28 cellular contexts compared by ENCODE assay signal in genomic region chr11:17138562-17138961, GRCh38.
"Had no signal": no experiment of that assay in that cellular context is flagged by ENCODE, and none has a peak within 500 bp of the region (broad histone marks: within the 10 kb centered on the region; RNA-seq: fewer than 3 reads in every experiment).

No MANE protein-coding gene starts in this region.

- H3K9ac ChIP-seq: neural progenitor cell, parathyroid adenoma had no signal

- H3K79me2 ChIP-seq: parathyroid adenoma had no signal

- H3K27ac ChIP-seq: neural progenitor cell, ovary, parathyroid adenoma, psoas muscle, skin epidermis, suprapubic skin, testis, tibial artery, transverse colon, upper lobe of right lung, uterus had no signal

- H3K9me3 ChIP-seq: ovary, psoas muscle, spleen, suprapubic skin, testis, tibial artery, transverse colon, upper lobe of right lung, uterus had no signal

- H3K36me3 ChIP-seq: ovary, uterus had no signal

- H3K27me3 ChIP-seq: neural progenitor cell, ovary, spleen, suprapubic skin, testis, tibial artery, transverse colon, upper lobe of right lung, uterus had no signal

- H3K4me1 ChIP-seq: parathyroid adenoma, psoas muscle, suprapubic skin, testis, tibial artery, upper lobe of right lung, uterus had no signal

- H3K4me3 ChIP-seq: neural progenitor cell, ovary, psoas muscle, skin epidermis, smooth muscle cell, spleen, suprapubic skin, testis, tibial artery, transverse colon, upper lobe of right lung, uterus had no signal

- DNase-seq: natural killer cell; occipital lobe; ovary; posterior cingulate gyrus; psoas muscle; right cardiac atrium; spleen; stimulated activated CD4-positive, alpha-beta T cell treated with anti-CD3 and anti-CD28 coated beads, Interleukin-12 subunit alpha, Interleukin-12 subunit beta, amount 100 ng/mL, for 4 hours; stimulated activated CD4-positive, alpha-beta T cell treated with anti-CD3 and anti-CD28 coated beads, Interleukin-1b, Interleukin-23, amount 100 ng/mL, for 48 hours; stimulated activated CD4-positive, alpha-beta T cell treated with anti-CD3 and anti-CD28 coated beads, Interleukin-4, amount 100 ng/mL, for 1 hour; stimulated activated CD4-positive, alpha-beta T cell treated with anti-CD3 and anti-CD28 coated beads, Interleukin-4, amount 100 ng/mL, for 4 hours; stimulated activated CD8-positive, alpha-beta memory T cell treated with anti-CD3 and anti-CD28 coated beads, Interleukin-4, amount 100 ng/mL, for 48 hours; stimulated activated naive CD4-positive, alpha-beta T cell; stimulated activated naive CD8-positive, alpha-beta T cell treated with anti-CD3 and anti-CD28 coated beads, Interleukin-15, amount 100 ng/mL, for 72 hours; stimulated activated naive CD8-positive, alpha-beta T cell treated with anti-CD3 and anti-CD28 coated beads, Interleukin-15, Interleukin-2, amounts not matched to agents 100 U/mL and 50 U/mL, for 24 hours; substantia nigra; testis; tibial artery; transverse colon; upper lobe of right lung; uterus had no signal

- ATAC-seq: natural killer cell; psoas muscle; right cardiac atrium; sciatic nerve; stimulated activated memory B cell treated with anti-CD40 and anti-IgM and Interleukin-4, amounts not matched to agents 10 μg/mL and 1 μg/mL and 100 μg/mL, for 72 hours; stimulated activated naive CD8-positive, alpha-beta T cell treated with anti-CD3 and anti-CD28 coated beads, Interleukin-15, amount 100 ng/mL, for 72 hours; stimulated activated naive CD8-positive, alpha-beta T cell treated with anti-CD3 and anti-CD28 coated beads, Interleukin-15, Interleukin-2, amounts not matched to agents 100 U/mL and 50 U/mL, for 24 hours; upper lobe of right lung had no signal

- H3K4me2 ChIP-seq: neural progenitor cell, smooth muscle cell had no signal

- H2AFZ ChIP-seq: neural progenitor cell, parathyroid adenoma had no signal
